10 cellular contexts compared by ENCODE assay signal in genomic region chr12:52971701-52972329, GRCh38. TPM values are rescaled to one million over a fixed set of nuclear protein-coding genes. Genes with fewer than 3 reads are reported as not detected.
DNase-seq lines count a peak whose midpoint lies in the region; ATAC-seq and TF ChIP-seq lines count a peak whose summit lies in the region.
"Had no signal": no experiment of that assay in that cellular context is flagged by ENCODE, and none has a peak within 500 bp of the region (broad histone marks: within the 10 kb centered on the region; RNA-seq: fewer than 3 reads in every experiment).

No MANE protein-coding gene starts in this region.

- TF ChIP-seq CTCF in cardiac muscle cell (IDR thresholded peaks at IDR 0.05; ENCODE audit: low read depth, low read length) (no peak), left ventricle myocardium inferior (IDR thresholded peaks at IDR 0.05; ENCODE audit: borderline replicate concordance) (no peak), foreskin keratinocyte (conservative IDR thresholded peaks at IDR 0.05) (no peak)

- H3K9me3 ChIP-seq in cardiac muscle cell (ENCODE audit: low read depth): no peaks in the 10 kb centered on the region
- no peaks in the 10 kb centered on the region for H3K9me3 ChIP-seq in left ventricle myocardium inferior (replicated peaks)

- H3K27me3 ChIP-seq in cardiac muscle cell: no peaks in the 10 kb centered on the region
- peaks cover 24% of the 10 kb centered on the region for H3K27me3 ChIP-seq in left ventricle myocardium inferior (ENCODE audit: low read depth)
- peaks cover 3% of the 10 kb centered on the region for H3K27me3 ChIP-seq in foreskin keratinocyte

- DNase-seq in cardiac muscle cell (ENCODE audit: low read depth in 1 of 2, low spot score in 1 of 2): peak in 1 of 2 donors; percentile 63
- no peak for DNase-seq in left ventricle myocardium inferior
- peak; percentile 64 for DNase-seq in amniotic stem cell (lab: John Stamatoyannopoulos, UW)
- DNase-seq in foreskin keratinocyte: peak; percentile 80 to 92
- DNase-seq in 8988T: no peak
- DNase-seq: stimulated activated CD4-positive, alpha-beta T cell treated with anti-CD3 and anti-CD28 coated beads, Interleukin-4, amount 100 ng/mL, for 4 hours; SW 1271 had no signal

- H3K4me1 ChIP-seq in cardiac muscle cell (ENCODE audit: low read depth) (peaks cover 28% of the 10 kb centered on the region), left ventricle myocardium inferior (peaks cover 10% of the 10 kb centered on the region), foreskin keratinocyte (peaks cover 9% of the 10 kb centered on the region)

- H3K36me3 ChIP-seq in cardiac muscle cell: no peaks in the 10 kb centered on the region
- no peaks in the 10 kb centered on the region for H3K36me3 ChIP-seq in left ventricle myocardium inferior

- intact Hi-C loops in left ventricle myocardium inferior (cut with micrococcal nuclease): loop anchor here (5.0 to 10.0 kb wide), 2 partner anchors 75 to 387 kb away; no protein-coding TSS in a partner anchor

- H3K4me3 ChIP-seq in cardiac muscle cell (no peak overlapping the region), left ventricle myocardium inferior (no peak overlapping the region)

- ATAC-seq in foreskin keratinocyte (peak; percentile 89), GM18909 (IDR thresholded peaks at IDR 0.05; ENCODE audit: poor library complexity, unreplicated experiment) (no peak), HG02759 (IDR thresholded peaks at IDR 0.05; ENCODE audit: unreplicated experiment) (no peak), GM19467 (IDR thresholded peaks at IDR 0.05; ENCODE audit: unreplicated experiment) (no peak)

- peak overlapping the region; percentile 30 for H3K27ac ChIP-seq in cardiac muscle cell
- H3K27ac ChIP-seq in left ventricle myocardium inferior (replicated peaks): no peak overlapping the region
- H3K27ac ChIP-seq in foreskin keratinocyte: peak overlapping the region; percentile 94

RNA-seq across cellular contexts. Expression of gene KRT18, which starts 22.9 kb away (rescaled TPM):
- total RNA-seq in cardiac muscle cell: 310 and 601 TPM in 2 replicates
- polyA plus RNA-seq in cardiac muscle cell: 472 and 838 TPM in 2 replicates
- 3.7 TPM for total RNA-seq in left ventricle myocardium inferior
- 500 and 580 TPM in 2 replicates for total RNA-seq in foreskin keratinocyte
- polyA plus RNA-seq in foreskin keratinocyte: 561 and 630 TPM in 2 replicates

RNA-seq across cellular contexts. Expression of gene EIF4B, which starts 34.4 kb away (rescaled TPM):
- 374 and 722 TPM in 2 replicates for total RNA-seq in cardiac muscle cell
- 50.0 and 81.5 TPM in 2 replicates for polyA plus RNA-seq in cardiac muscle cell
- total RNA-seq in left ventricle myocardium inferior: 390 TPM
- 349 and 368 TPM in 2 replicates for total RNA-seq in foreskin keratinocyte
- 95.2 and 110 TPM in 2 replicates for polyA plus RNA-seq in foreskin keratinocyte

Comparison
In these comparisons a context has a peak if more than half of its experiments do, and no peak if none do; other contexts are left out.
1. RNA of gene KRT18, which starts 22.9 kb away (total RNA-seq): 500 to 580 TPM in foreskin keratinocyte and 310 to 601 TPM in cardiac muscle cell; 3.7 TPM in left ventricle myocardium inferior (single experiment); every median in the first group is over 10 times any median in the second.
2. DNase-seq: peak in amniotic stem cell (single experiment) and foreskin keratinocyte (2 of 2); none in left ventricle myocardium inferior (single experiment) and 8988T (single experiment).